21 cellular contexts compared by ENCODE assay signal in genomic region chr4:84481879-84482245, GRCh38. TPM values are rescaled to one million over a fixed set of nuclear protein-coding genes. Genes with fewer than 3 reads are reported as not detected.
DNase-seq lines count a peak whose midpoint lies in the region; ATAC-seq and TF ChIP-seq lines count a peak whose summit lies in the region.
"Had no signal": no experiment of that assay in that cellular context is flagged by ENCODE, and none has a peak within 500 bp of the region (broad histone marks: within the 10 kb centered on the region; RNA-seq: fewer than 3 reads in every experiment).

No MANE protein-coding gene starts in this region.

- H3K79me2 ChIP-seq in osteoblast (ENCODE audit: insufficient read depth, low read length), result no peaks in the 10 kb centered on the region

- H3K4me3 ChIP-seq in osteoblast (ENCODE audit: insufficient read depth, low read length), result no peak overlapping the region
- H3K4me3 ChIP-seq in uterus, result no peak overlapping the region
- H3K4me3 ChIP-seq: lung, SK-N-MC had no signal

- peaks cover 2% of the 10 kb centered on the region for H3K9me3 Mint-ChIP-seq in activated CD4-positive, alpha-beta T cell treated with anti-CD3 and anti-CD28 coated beads for 36 hours (ENCODE audit: low read depth)
- H3K9me3 Mint-ChIP-seq in T-helper 2 cell treated with Interferon-gamma antibody and Interleukin-4, amounts not matched to agents 5 μg/mL and 100 μg/mL, for 36 hours, result peaks cover 3% of the 10 kb centered on the region
- peaks cover 5% of the 10 kb centered on the region for H3K9me3 Mint-ChIP-seq in glutamatergic neuron (ENCODE audit: unreplicated experiment)

- no peaks in the 10 kb centered on the region for H3K36me3 ChIP-seq in osteoblast (ENCODE audit: insufficient read depth, low read length)
- no peaks in the 10 kb centered on the region for H3K36me3 ChIP-seq in uterus
- H3K36me3 ChIP-seq: colonic mucosa, upper lobe of right lung had no signal

- peaks cover 3% of the 10 kb centered on the region for H3K4me1 ChIP-seq in osteoblast (ENCODE audit: insufficient read depth, low read length)
- H3K4me1 ChIP-seq in uterus, result peaks cover 0 to 9% of the 10 kb centered on the region in 2 donors

- H3K9me3 ChIP-seq in osteoblast (ENCODE audit: low read depth, low read length), result no peaks in the 10 kb centered on the region
- no peaks in the 10 kb centered on the region for H3K9me3 ChIP-seq in uterus
- H3K9me3 ChIP-seq: colonic mucosa, upper lobe of right lung had no signal

- H3K27me3 ChIP-seq in osteoblast (ENCODE audit: insufficient read depth, low read length) (peaks cover 76% of the 10 kb centered on the region), uterus (peaks cover 5 to 58% of the 10 kb centered on the region in 2 donors)

- TF ChIP-seq CTCF in glutamatergic neuron (IDR thresholded peaks at IDR 0.05; ENCODE audit: partially characterized antibody, unreplicated experiment), result no peak
- TF ChIP-seq CTCF in osteoblast (IDR thresholded peaks at IDR 0.05; ENCODE audit: extremely low read depth, low read depth, low read length), result no peak
- TF ChIP-seq CTCF in uterus (IDR thresholded peaks at IDR 0.05), result no peak

- TF ChIP-seq POLR2A in uterus (IDR thresholded peaks at IDR 0.05), result no peak

- H3K27ac ChIP-seq in osteoblast (ENCODE audit: low read depth, low read length) (no peak overlapping the region), uterus (no peak overlapping the region)
- H3K27ac ChIP-seq: C4-2B, colonic mucosa, SK-N-MC, upper lobe of right lung had no signal

- intact Hi-C loops in activated CD4-positive, alpha-beta T cell treated with anti-CD3 and anti-CD28 coated beads for 36 hours (cut with DNase I, micrococcal nuclease), result loop anchor here (1.0 to 2.0 kb wide), 3 partner anchors 13 to 19 kb away; partner anchors contain the start of gene NKX6-1 (in 1 of the 2)
- intact Hi-C loops in uterus (cut with DNase I; ENCODE audit: low total_unique reads), result no loop called here

- H3K27ac Mint-ChIP-seq in activated CD4-positive, alpha-beta T cell treated with anti-CD3 and anti-CD28 coated beads for 36 hours, result no peak overlapping the region
- peak overlapping the region; percentile 55 for H3K27ac Mint-ChIP-seq in T-helper 2 cell treated with Interferon-gamma antibody and Interleukin-4, amounts not matched to agents 5 μg/mL and 100 μg/mL, for 36 hours
- H3K27ac Mint-ChIP-seq in glutamatergic neuron (ENCODE audit: unreplicated experiment), result no peak overlapping the region
- H3K27ac Mint-ChIP-seq: activated CD8-positive, alpha-beta T cell treated with anti-CD3 and anti-CD28 coated beads, Interleukin-2, amount 10 ng/mL, durations not matched to agents 7 days and 5 days had no signal

- CTCF ChIA-PET in activated CD4-positive, alpha-beta T cell treated with anti-CD3 and anti-CD28 coated beads for 36 hours (lab: Charles Lee), result no interaction called here

- no peaks in the 10 kb centered on the region for H3K36me3 Mint-ChIP-seq in activated CD4-positive, alpha-beta T cell treated with anti-CD3 and anti-CD28 coated beads for 36 hours (ENCODE audit: low read depth)
- H3K36me3 Mint-ChIP-seq in T-helper 2 cell treated with Interferon-gamma antibody and Interleukin-4, amounts not matched to agents 5 μg/mL and 100 μg/mL, for 36 hours (ENCODE audit: low read depth), result peaks cover 3% of the 10 kb centered on the region
- no peaks in the 10 kb centered on the region for H3K36me3 Mint-ChIP-seq in glutamatergic neuron (ENCODE audit: unreplicated experiment)

- no peak overlapping the region for H3K4me2 ChIP-seq in osteoblast (ENCODE audit: insufficient read depth, low read length)

- ATAC-seq in activated CD4-positive, alpha-beta T cell treated with anti-CD3 and anti-CD28 coated beads for 36 hours, result no peak
- ATAC-seq in HG03520 (IDR thresholded peaks at IDR 0.05; ENCODE audit: unreplicated experiment), result no peak
- ATAC-seq: activated CD8-positive, alpha-beta T cell treated with anti-CD3 and anti-CD28 coated beads, Interleukin-2, amount 10 ng/mL, durations not matched to agents 7 days and 5 days; Panc1 had no signal

- H2AFZ ChIP-seq in osteoblast (ENCODE audit: low read length), result no peak overlapping the region

- H3K4me1 Mint-ChIP-seq in activated CD4-positive, alpha-beta T cell treated with anti-CD3 and anti-CD28 coated beads for 36 hours, result peaks cover 13% of the 10 kb centered on the region
- H3K4me1 Mint-ChIP-seq in T-helper 2 cell treated with Interferon-gamma antibody and Interleukin-4, amounts not matched to agents 5 μg/mL and 100 μg/mL, for 36 hours (ENCODE audit: low read depth), result peaks cover 4% of the 10 kb centered on the region
- H3K4me1 Mint-ChIP-seq in glutamatergic neuron (ENCODE audit: low read depth, unreplicated experiment), result peaks cover 5% of the 10 kb centered on the region

- DNase-seq in activated CD4-positive, alpha-beta T cell treated with anti-CD3 and anti-CD28 coated beads for 36 hours, result peak; percentile 43
- DNase-seq in activated CD4-positive, alpha-beta T cell treated with anti-CD3 and anti-CD28 coated beads, Interleukin-2, amount 50 U/mL, for 1 hour, result no peak
- no peak for DNase-seq in T-helper 2 cell treated with Interferon-gamma antibody and Interleukin-4, amounts not matched to agents 5 μg/mL and 100 μg/mL, for 36 hours (ENCODE audit: low spot score)
- no peak for DNase-seq in glutamatergic neuron
- peak; percentile 62 for DNase-seq in osteoblast (ENCODE audit: insufficient read length, low spot score, missing footprints)
- no peak for DNase-seq in stimulated activated CD4-positive, alpha-beta T cell treated with anti-CD3 and anti-CD28 coated beads, Interleukin-4, amount 100 ng/mL, for 4 hours
- no peak for DNase-seq in uterus
- DNase-seq: activated CD8-positive, alpha-beta T cell treated with anti-CD3 and anti-CD28 coated beads, Interleukin-2, amount 10 ng/mL, durations not matched to agents 7 days and 5 days; aorta; colonic mucosa; DMS 273 treated with DMSO at 0.1 percent for 48 hours; foreskin melanocyte; NCI-H1436; stimulated activated naive CD4-positive, alpha-beta T cell treated with Interleukin-2 at 50 U/mL for 16 hours; upper lobe of right lung had no signal

- no peaks in the 10 kb centered on the region for H4K20me1 ChIP-seq in osteoblast (ENCODE audit: insufficient read depth, low read length)

- H3K4me3 Mint-ChIP-seq in activated CD4-positive, alpha-beta T cell treated with anti-CD3 and anti-CD28 coated beads for 36 hours, result no peak overlapping the region
- H3K4me3 Mint-ChIP-seq in T-helper 2 cell treated with Interferon-gamma antibody and Interleukin-4, amounts not matched to agents 5 μg/mL and 100 μg/mL, for 36 hours, result peak overlapping the region; percentile 56
- peak overlapping the region; percentile 83 for H3K4me3 Mint-ChIP-seq in glutamatergic neuron (ENCODE audit: unreplicated experiment)
- H3K4me3 Mint-ChIP-seq: activated CD8-positive, alpha-beta T cell treated with anti-CD3 and anti-CD28 coated beads, Interleukin-2, amount 10 ng/mL, durations not matched to agents 7 days and 5 days had no signal

- POLR2A ChIA-PET in activated CD4-positive, alpha-beta T cell treated with anti-CD3 and anti-CD28 coated beads for 36 hours (lab: Charles Lee), result no interaction called here

- H3K27me3 Mint-ChIP-seq in activated CD4-positive, alpha-beta T cell treated with anti-CD3 and anti-CD28 coated beads for 36 hours, result peaks cover 80% of the 10 kb centered on the region
- peaks cover 86% of the 10 kb centered on the region for H3K27me3 Mint-ChIP-seq in T-helper 2 cell treated with Interferon-gamma antibody and Interleukin-4, amounts not matched to agents 5 μg/mL and 100 μg/mL, for 36 hours (ENCODE audit: low read depth)
- peaks cover 28% of the 10 kb centered on the region for H3K27me3 Mint-ChIP-seq in glutamatergic neuron (ENCODE audit: unreplicated experiment)

RNA-seq across cellular contexts. Expression of gene NKX6-1, which starts 17.2 kb away (rescaled TPM):
- not detected for total RNA-seq in activated CD4-positive, alpha-beta T cell treated with anti-CD3 and anti-CD28 coated beads for 36 hours
- total RNA-seq in glutamatergic neuron (ENCODE audit: unreplicated experiment) (25.6 TPM), osteoblast (under 0.01 TPM in 1 of 2 replicates, not detected in the other), uterus (not detected)
- total RNA-seq: activated CD8-positive, alpha-beta T cell treated with anti-CD3 and anti-CD28 coated beads, Interleukin-2, amount 10 ng/mL, durations not matched to agents 7 days and 5 days; colonic mucosa; pulmonary artery endothelial cell; upper lobe of right lung had no signal

Comparison
In these comparisons a context has a peak if more than half of its experiments do, and no peak if none do; other contexts are left out.
1. DNase-seq: peak in activated CD4-positive, alpha-beta T cell treated with anti-CD3 and anti-CD28 coated beads for 36 hours (single experiment) and osteoblast (single experiment); none in activated CD4-positive, alpha-beta T cell treated with anti-CD3 and anti-CD28 coated beads, Interleukin-2, amount 50 U/mL, for 1 hour (single experiment), T-helper 2 cell treated with Interferon-gamma antibody and Interleukin-4, amounts not matched to agents 5 μg/mL and 100 μg/mL, for 36 hours (single experiment), glutamatergic neuron (single experiment), stimulated activated CD4-positive, alpha-beta T cell treated with anti-CD3 and anti-CD28 coated beads, Interleukin-4, amount 100 ng/mL, for 4 hours (0 of 2) and uterus (0 of 2).
2. RNA of gene NKX6-1, which starts 17.2 kb away (total RNA-seq): 25.6 TPM in glutamatergic neuron (single experiment); not detected in activated CD4-positive, alpha-beta T cell treated with anti-CD3 and anti-CD28 coated beads for 36 hours, under 0.01 TPM in osteoblast and not detected in uterus; every median in the first group is over 10 times any median in the second.